ENCODE assay signal across 13 cellular contexts in the genomic region with DNA sequence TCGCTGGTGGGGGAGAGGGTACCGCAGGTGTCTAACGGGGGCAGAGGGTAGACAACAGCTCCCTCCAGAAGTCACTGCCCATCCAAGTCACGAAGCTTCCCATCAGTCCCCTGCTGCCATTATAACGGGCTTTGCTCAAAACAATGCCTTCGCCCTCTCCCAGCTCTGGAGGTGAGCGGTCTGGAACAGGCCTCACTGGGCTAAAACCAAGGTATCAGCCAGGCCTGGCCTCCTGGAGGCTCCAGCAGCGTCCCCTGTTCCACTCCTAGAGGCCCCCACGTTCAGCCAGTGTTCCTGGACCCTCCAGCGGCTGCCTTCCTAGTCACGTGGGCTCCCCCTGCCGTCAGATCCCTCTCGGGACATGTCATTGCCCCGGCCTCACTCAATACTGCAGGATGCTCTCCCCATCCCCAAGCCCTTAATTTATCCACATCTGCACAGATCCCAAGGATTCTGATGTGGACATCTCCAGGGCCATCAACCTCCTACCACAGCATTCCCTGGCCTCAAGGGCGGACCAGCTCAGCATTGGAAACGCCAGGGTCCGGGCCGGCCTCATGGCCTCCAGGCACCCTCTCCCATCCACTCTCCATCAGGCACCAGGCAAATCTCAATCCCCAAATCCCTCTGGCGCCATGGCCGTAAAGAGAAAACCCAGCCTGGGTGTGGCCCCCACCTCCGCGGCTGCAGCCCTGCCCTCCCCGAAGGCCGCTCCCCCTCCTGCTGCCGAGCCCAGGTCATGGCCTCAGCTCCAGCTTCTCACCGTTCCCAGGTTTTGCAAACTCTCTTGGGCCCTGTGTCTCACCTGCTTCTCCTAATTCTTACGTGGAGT.
DNase-seq lines count a peak whose midpoint lies in the region; ATAC-seq and TF ChIP-seq lines count a peak whose summit lies in the region.
"Had no signal": no experiment of that assay in that cellular context is flagged by ENCODE, and none has a peak within 500 bp of the region (broad histone marks: within the 10 kb centered on the region; RNA-seq: fewer than 3 reads in every experiment).

No MANE protein-coding gene starts in this region.

- CTCF ChIA-PET in activated CD8-positive, alpha-beta T cell treated with anti-CD3 and anti-CD28 coated beads for 36 hours (lab: Charles Lee) = no interaction called here

- peaks cover 40% of the 10 kb centered on the region for H3K4me1 Mint-ChIP-seq in endodermal cell
- peaks cover 9% of the 10 kb centered on the region for H3K4me1 Mint-ChIP-seq in activated CD8-positive, alpha-beta T cell treated with anti-CD3 and anti-CD28 coated beads for 36 hours (ENCODE audit: low read depth)

- H3K27me3 Mint-ChIP-seq in endodermal cell (ENCODE audit: insufficient read depth) = no peaks in the 10 kb centered on the region
- peaks cover under 1% of the 10 kb centered on the region for H3K27me3 Mint-ChIP-seq in activated CD8-positive, alpha-beta T cell treated with anti-CD3 and anti-CD28 coated beads for 36 hours
- H3K27me3 Mint-ChIP-seq: CD4-positive, alpha-beta T cell had no signal

- peaks cover 92 to 100% (median 96%) of the 10 kb centered on the region in 10 experiments for H3K4me1 ChIP-seq in BLaER1 treated with 17β-estradiol and CSF1 and Interleukin-3, amounts not matched to agents 10 nM and 100 nM
- H3K4me1 ChIP-seq in Loucy (ENCODE audit: insufficient read depth, low read length, poor library complexity, severe bottlenecking) (peaks cover 58% of the 10 kb centered on the region), endodermal cell (ENCODE audit: control insufficient read depth, insufficient read depth, low read length) (no peaks in the 10 kb centered on the region), osteoblast (ENCODE audit: insufficient read depth, low read length) (peaks cover 49% of the 10 kb centered on the region)

- peak overlapping the region; percentile 88 to 100 (median 98) for H3K4me2 ChIP-seq in BLaER1 treated with 17β-estradiol and CSF1 and Interleukin-3, amounts not matched to agents 10 nM and 100 nM
- H3K4me2 ChIP-seq in Loucy (ENCODE audit: low read depth, low read length, poor library complexity, severe bottlenecking) (peak overlapping the region; percentile 67), osteoblast (ENCODE audit: insufficient read depth, low read length) (no peak overlapping the region)

- H3K4me3 Mint-ChIP-seq in endodermal cell = no peak overlapping the region
- no peak overlapping the region for H3K4me3 Mint-ChIP-seq in activated CD8-positive, alpha-beta T cell treated with anti-CD3 and anti-CD28 coated beads for 36 hours
- H3K4me3 Mint-ChIP-seq: CD4-positive, alpha-beta T cell had no signal

- H2AFZ ChIP-seq in Loucy (ENCODE audit: low read length) (no peak overlapping the region), osteoblast (ENCODE audit: low read length) (no peak overlapping the region)

- ATAC-seq in activated CD8-positive, alpha-beta T cell treated with anti-CD3 and anti-CD28 coated beads for 36 hours = no peak
- ATAC-seq in HG03095 (IDR thresholded peaks at IDR 0.05; ENCODE audit: unreplicated experiment) = no peak

- H3K9me3 ChIP-seq in BLaER1 treated with 17β-estradiol and CSF1 and Interleukin-3, amounts not matched to agents 10 nM and 100 nM (replicated peaks in 1 of 11) = no peaks in the 10 kb centered on the region; a peak in 1 of 22 replicates
- H3K9me3 ChIP-seq in Loucy (ENCODE audit: insufficient read depth, low read depth, low read length) = no peaks in the 10 kb centered on the region
- H3K9me3 ChIP-seq in endodermal cell (ENCODE audit: control insufficient read depth, low read length) = no peaks in the 10 kb centered on the region
- no peaks in the 10 kb centered on the region for H3K9me3 ChIP-seq in osteoblast (ENCODE audit: low read depth, low read length)
- H3K9me3 ChIP-seq: uterus had no signal

- no peaks in the 10 kb centered on the region for H3K36me3 ChIP-seq in BLaER1 treated with 17β-estradiol and CSF1 and Interleukin-3, amounts not matched to agents 10 nM and 100 nM
- H3K36me3 ChIP-seq in Loucy (ENCODE audit: insufficient read depth, low read length) = no peaks in the 10 kb centered on the region
- no peaks in the 10 kb centered on the region for H3K36me3 ChIP-seq in endodermal cell (ENCODE audit: control insufficient read depth, insufficient read depth, low read length)
- no peaks in the 10 kb centered on the region for H3K36me3 ChIP-seq in osteoblast (ENCODE audit: insufficient read depth, low read length)
- H3K36me3 ChIP-seq: uterus had no signal

- DNase-seq in endodermal cell = peak; percentile 82
- DNase-seq in osteoblast (ENCODE audit: insufficient read length, low spot score, missing footprints) = peak; percentile 68
- no peak for DNase-seq in activated CD8-positive, alpha-beta T cell treated with anti-CD3 and anti-CD28 coated beads for 36 hours
- DNase-seq in HT-29 (ENCODE audit: low spot score) = no peak
- no peak for DNase-seq in SKM-1 (lab: John Stamatoyannopoulos, UW; ENCODE audit: unreplicated experiment)
- DNase-seq: activated CD4-positive, CD25-positive, alpha-beta regulatory T cell treated with anti-CD3 and anti-CD28 coated beads, Interleukin-2, amount 50 U/mL, for 72 hours; activated naive CD4-positive, alpha-beta T cell; CD4-positive, alpha-beta T cell; effector CD8-positive, alpha-beta T cell had no signal

- H3F3A ChIP-seq in Loucy (ENCODE audit: low read depth) = no peaks in the 10 kb centered on the region

- H3K27ac Mint-ChIP-seq in endodermal cell = no peak overlapping the region
- no peak overlapping the region for H3K27ac Mint-ChIP-seq in activated CD8-positive, alpha-beta T cell treated with anti-CD3 and anti-CD28 coated beads for 36 hours
- H3K27ac Mint-ChIP-seq: CD4-positive, alpha-beta T cell had no signal

- H3K36me3 Mint-ChIP-seq in endodermal cell (ENCODE audit: low read depth) = no peaks in the 10 kb centered on the region
- H3K36me3 Mint-ChIP-seq in activated CD8-positive, alpha-beta T cell treated with anti-CD3 and anti-CD28 coated beads for 36 hours (ENCODE audit: low read depth) = no peaks in the 10 kb centered on the region

- peak overlapping the region in 10 of 11 experiments; percentile 17 to 74 (median 66); a peak in 17 of 22 replicates for H3K9ac ChIP-seq in BLaER1 treated with 17β-estradiol and CSF1 and Interleukin-3, amounts not matched to agents 10 nM and 100 nM
- H3K9ac ChIP-seq in Loucy (ENCODE audit: low read depth, low read length, poor library complexity, severe bottlenecking) (peak overlapping the region; percentile 49), endodermal cell (ENCODE audit: extremely low read depth, low read length, poor library complexity, severe bottlenecking) (no peak overlapping the region)

- no peaks in the 10 kb centered on the region for H3K9me3 Mint-ChIP-seq in endodermal cell
- H3K9me3 Mint-ChIP-seq in activated CD8-positive, alpha-beta T cell treated with anti-CD3 and anti-CD28 coated beads for 36 hours = no peaks in the 10 kb centered on the region
- H3K9me3 Mint-ChIP-seq: CD4-positive, alpha-beta T cell had no signal

- intact Hi-C loops in activated CD8-positive, alpha-beta T cell treated with anti-CD3 and anti-CD28 coated beads for 36 hours (cut with micrococcal nuclease) = no loop called here

- peak overlapping the region in 3 of 10 experiments; percentile 3 to 46 (median 11); a peak in 5 of 20 replicates for H3K4me3 ChIP-seq in BLaER1 treated with 17β-estradiol and CSF1 and Interleukin-3, amounts not matched to agents 10 nM and 100 nM
- H3K4me3 ChIP-seq in Loucy (ENCODE audit: low read length, poor library complexity, severe bottlenecking) = peak overlapping the region; percentile 43
- H3K4me3 ChIP-seq in endodermal cell (ENCODE audit: low read length) = no peak overlapping the region
- H3K4me3 ChIP-seq in osteoblast (ENCODE audit: insufficient read depth, low read length) = no peak overlapping the region
- H3K4me3 ChIP-seq: uterus had no signal

- TF ChIP-seq CTCF in Loucy (conservative IDR thresholded peaks at IDR 0.05; ENCODE audit: low read length) = peak; percentile 55
- TF ChIP-seq CTCF in endodermal cell (conservative IDR thresholded peaks at IDR 0.05) = peak; percentile 66
- no peak for TF ChIP-seq CTCF in osteoblast (IDR thresholded peaks at IDR 0.05; ENCODE audit: extremely low read depth, low read depth, low read length)
- TF ChIP-seq CTCF in activated CD8-positive, alpha-beta T cell treated with anti-CD3 and anti-CD28 coated beads for 36 hours (IDR thresholded peaks at IDR 0.05) = no peak

- no peaks in the 10 kb centered on the region for H3K9me2 ChIP-seq in Loucy (replicated peaks; ENCODE audit: low read depth, low read length)

- H3K79me2 ChIP-seq in Loucy (ENCODE audit: insufficient read depth, low read length) (no peaks in the 10 kb centered on the region), osteoblast (ENCODE audit: insufficient read depth, low read length) (no peaks in the 10 kb centered on the region)

- 78 to 80% methylated on average over 19 to 27 of the region's 27 CpGs for WGBS in endodermal cell (ENCODE audit: insufficient coverage in 1 of 2, insufficient read length in 1 of 2), 2 experiments

- H3K27ac ChIP-seq in BLaER1 treated with 17β-estradiol and CSF1 and Interleukin-3, amounts not matched to agents 10 nM and 100 nM = peak overlapping the region; percentile 65 to 88 (median 80); a peak in 20 of 22 replicates
- H3K27ac ChIP-seq in endodermal cell (ENCODE audit: low read depth, low read length) = no peak overlapping the region
- H3K27ac ChIP-seq in osteoblast (ENCODE audit: low read depth, low read length) = peak overlapping the region; percentile 92

- H4K20me1 ChIP-seq in BLaER1 treated with 17β-estradiol and CSF1 and Interleukin-3, amounts not matched to agents 10 nM and 100 nM = no peaks in the 10 kb centered on the region
- H4K20me1 ChIP-seq in Loucy (ENCODE audit: insufficient read depth, low read length, poor library complexity, severe bottlenecking) = no peaks in the 10 kb centered on the region
- no peaks in the 10 kb centered on the region for H4K20me1 ChIP-seq in osteoblast (ENCODE audit: insufficient read depth, low read length)

- POLR2A ChIA-PET in activated CD8-positive, alpha-beta T cell treated with anti-CD3 and anti-CD28 coated beads for 36 hours (lab: Charles Lee) = no interaction called here

- H3K27me3 ChIP-seq in BLaER1 treated with 17β-estradiol and CSF1 and Interleukin-3, amounts not matched to agents 10 nM and 100 nM = no peaks in the 10 kb centered on the region
- H3K27me3 ChIP-seq in Loucy (ENCODE audit: insufficient read depth, low read length, poor library complexity, severe bottlenecking) = no peaks in the 10 kb centered on the region
- no peaks in the 10 kb centered on the region for H3K27me3 ChIP-seq in endodermal cell (ENCODE audit: control insufficient read depth, insufficient read depth, low read length, poor library complexity, severe bottlenecking)
- H3K27me3 ChIP-seq in osteoblast (ENCODE audit: insufficient read depth, low read length) = no peaks in the 10 kb centered on the region
- H3K27me3 ChIP-seq: uterus had no signal

Comparison
In these comparisons a context has a peak if more than half of its experiments do, and no peak if none do; other contexts are left out.
1. CTCF ChIP-seq: peak in Loucy (single experiment) and endodermal cell (single experiment); none in osteoblast (single experiment) and activated CD8-positive, alpha-beta T cell treated with anti-CD3 and anti-CD28 coated beads for 36 hours (single experiment).
2. DNase-seq: peak in endodermal cell (single experiment) and osteoblast (single experiment); none in activated CD8-positive, alpha-beta T cell treated with anti-CD3 and anti-CD28 coated beads for 36 hours (single experiment), HT-29 (single experiment) and SKM-1 (single experiment).